Comparison of ENCODE assay signal across 1 cellular context in the genomic region with DNA sequence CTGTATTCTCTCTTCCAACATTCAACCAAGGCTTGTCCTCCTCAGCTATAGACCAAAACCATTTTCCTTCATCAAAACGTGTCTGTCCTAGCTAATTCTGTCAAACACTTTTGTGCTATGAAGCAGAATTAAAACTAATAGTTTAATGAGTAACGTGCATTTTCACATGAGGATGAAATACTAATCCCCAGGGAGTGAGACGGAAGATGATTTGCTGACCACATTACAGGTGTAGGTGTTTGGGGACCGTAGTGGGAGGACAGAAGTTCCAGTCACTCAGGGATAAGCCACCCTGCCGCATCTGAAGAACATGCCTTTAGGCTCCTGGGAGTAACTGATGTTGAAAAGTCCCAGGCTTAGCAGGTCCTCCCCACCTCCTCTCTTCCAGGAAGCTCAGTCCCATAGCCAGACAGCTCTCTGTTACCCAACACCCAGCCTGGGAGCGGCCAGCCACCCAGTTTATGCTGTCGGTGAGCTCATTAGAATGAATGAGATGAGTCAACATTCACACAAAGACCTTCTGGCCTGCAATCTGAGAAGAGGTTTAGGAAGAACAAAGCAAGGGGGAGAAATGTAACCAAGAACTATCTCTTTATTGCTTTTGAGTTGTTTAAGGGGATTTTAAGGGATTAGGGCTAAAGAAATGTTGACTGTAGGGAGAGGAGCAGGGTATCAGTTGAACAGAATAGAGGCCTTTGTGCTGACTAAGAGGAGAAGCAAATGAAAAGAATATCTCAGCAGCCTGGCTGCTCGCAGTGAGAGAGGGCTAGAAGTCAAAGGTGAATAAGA.
TF ChIP-seq lines count a peak whose summit lies in the region.

No MANE protein-coding gene starts in this region.

TF ChIP-seq in H1, 55 proteins besides CTCF, POLR2A, EP300 and RAD21:
- peak; percentile 53; the same call in 1 of the 2 replicates for TF ChIP-seq ATF2 (IDR thresholded peaks at IDR 0.05; ENCODE audit: low read length)
- TF ChIP-seq JUND (IDR thresholded peaks at IDR 0.05; ENCODE audit: low read length), result peak; percentile 86
- peak; percentile 10 for TF ChIP-seq ASH2L (IDR thresholded peaks at IDR 0.05; ENCODE audit: low read length)
- TF ChIP-seq TAF1 (IDR thresholded peaks at IDR 0.05; ENCODE audit: low read depth, low read length), result 0 out of 2 replicates have a peak, but pooled peaks have one; percentile 35
- peak; percentile 75 for TF ChIP-seq CHD7 (IDR thresholded peaks at IDR 0.05; ENCODE audit: insufficient replicate concordance, low read length)
- TF ChIP-seq HDAC2 (IDR thresholded peaks at IDR 0.05; ENCODE audit: borderline replicate concordance in 1 of 2, low read depth in 2 of 2, low read length in 2 of 2), result peak in 1 of 2 experiments; percentile 45; a peak in 1 of 4 replicates
- TF ChIP-seq CEBPB (IDR thresholded peaks at IDR 0.05; ENCODE audit: low read depth, low read length), result peak; percentile 51; the same call in 1 of the 2 replicates
- peak; percentile 44; the same call in 1 of the 2 replicates for TF ChIP-seq SP1 (IDR thresholded peaks at IDR 0.05; ENCODE audit: low read depth, low read length)
- TF ChIP-seq PHF8 (conservative IDR thresholded peaks at IDR 0.05; ENCODE audit: low read depth, low read length), result no peak
- peak; percentile 69 for TF ChIP-seq MAFK (IDR thresholded peaks at IDR 0.05; ENCODE audit: low read depth, low read length)
- TF ChIP-seq TEAD4 (IDR thresholded peaks at IDR 0.05; ENCODE audit: low read depth, low read length), result no peak
- TF ChIP-seq JUN (IDR thresholded peaks at IDR 0.05; ENCODE audit: low read depth, low read length), result 0 out of 2 replicates have a peak, but pooled peaks have one; percentile 50
- TF ChIP-seq TBP (IDR thresholded peaks at IDR 0.05; ENCODE audit: low read depth, low read length), result 0 out of 2 replicates have a peak, but pooled peaks have one; percentile 13
- no peak for TF ChIP-seq CHD2 (IDR thresholded peaks at IDR 0.05; ENCODE audit: low read length)
